In genomic region chr10:110093722-110094121, GRCh38 we compare ENCODE assay signal across 24 cellular contexts.
DNase-seq lines count a peak whose midpoint lies in the region; ATAC-seq and TF ChIP-seq lines count a peak whose summit lies in the region.
"Had no signal": no experiment of that assay in that cellular context is flagged by ENCODE, and none has a peak within 500 bp of the region (broad histone marks: within the 10 kb centered on the region; RNA-seq: fewer than 3 reads in every experiment).

No MANE protein-coding gene starts in this region.

- H4K20me1 ChIP-seq in Loucy (ENCODE audit: insufficient read depth, low read length, poor library complexity, severe bottlenecking): no peaks in the 10 kb centered on the region

- TF ChIP-seq CTCF in Loucy (conservative IDR thresholded peaks at IDR 0.05; ENCODE audit: low read length): no peak
- TF ChIP-seq CTCF in stomach (IDR thresholded peaks at IDR 0.05): no peak

- H3K27ac Mint-ChIP-seq in activated naive CD4-positive, alpha-beta T cell treated with anti-CD3 and anti-CD28 coated beads, Interleukin-2, amount 50 U/mL, for 24 hours: peak overlapping the region; percentile 43
- no peak overlapping the region for H3K27ac Mint-ChIP-seq in activated naive CD4-positive, alpha-beta T cell treated with anti-CD3 and anti-CD28 coated beads, Interleukin-2, amount 50 U/mL, for 72 hours
- H3K27ac Mint-ChIP-seq: HFFc6 had no signal

- H3K79me2 ChIP-seq in Loucy (ENCODE audit: insufficient read depth, low read length): peaks cover 70% of the 10 kb centered on the region

- H3K27me3 ChIP-seq in Loucy (ENCODE audit: insufficient read depth, low read length, poor library complexity, severe bottlenecking) (no peaks in the 10 kb centered on the region), stomach (no peaks in the 10 kb centered on the region)
- H3K27me3 ChIP-seq: BLaER1 treated with 17β-estradiol and CSF1 and Interleukin-3, amounts not matched to agents 10 nM and 100 nM; Peyer's patch had no signal

- H3K4me2 ChIP-seq in Loucy (ENCODE audit: low read depth, low read length, poor library complexity, severe bottlenecking): peak overlapping the region; percentile 40
- H3K4me2 ChIP-seq: BLaER1 treated with 17β-estradiol and CSF1 and Interleukin-3, amounts not matched to agents 10 nM and 100 nM had no signal

- no peaks in the 10 kb centered on the region for H3K9me3 Mint-ChIP-seq in activated naive CD4-positive, alpha-beta T cell treated with anti-CD3 and anti-CD28 coated beads, Interleukin-2, amount 50 U/mL, for 24 hours
- H3K9me3 Mint-ChIP-seq in activated naive CD4-positive, alpha-beta T cell treated with anti-CD3 and anti-CD28 coated beads, Interleukin-2, amount 50 U/mL, for 72 hours: no peaks in the 10 kb centered on the region
- H3K9me3 Mint-ChIP-seq: HFFc6, T-cell had no signal

- H3K9me2 ChIP-seq in Loucy (replicated peaks; ENCODE audit: low read depth, low read length): no peaks in the 10 kb centered on the region

- TF ChIP-seq POLR2A in stomach (IDR thresholded peaks at IDR 0.05): no peak

- ATAC-seq in activated naive CD4-positive, alpha-beta T cell treated with anti-CD3 and anti-CD28 coated beads, Interleukin-2, amount 50 U/mL, for 72 hours: no peak
- ATAC-seq in GM18867 (IDR thresholded peaks at IDR 0.05; ENCODE audit: unreplicated experiment) (peak; percentile 45), HG03175 (IDR thresholded peaks at IDR 0.05; ENCODE audit: unreplicated experiment) (no peak), HG03439 (IDR thresholded peaks at IDR 0.05; ENCODE audit: unreplicated experiment) (no peak)
- ATAC-seq: SK-N-SH treated with all-trans-retinoic acid at 6 μM for 48 hours, T-cell had no signal

- 84 to 91% (median 89%) methylated on average over 2 of the region's 2 CpGs for WGBS in stomach, 5 donors

- H3K27ac ChIP-seq in stomach: no peak overlapping the region
- H3K27ac ChIP-seq: 22Rv1; BLaER1 treated with 17β-estradiol and CSF1 and Interleukin-3, amounts not matched to agents 10 nM and 100 nM; Peyer's patch had no signal

- no peak overlapping the region for H3K4me3 ChIP-seq in Loucy (ENCODE audit: low read length, poor library complexity, severe bottlenecking)
- no peak overlapping the region for H3K4me3 ChIP-seq in stomach
- H3K4me3 ChIP-seq: BLaER1 treated with 17β-estradiol and CSF1 and Interleukin-3, amounts not matched to agents 10 nM and 100 nM; Peyer's patch had no signal

- no peak for TF ChIP-seq EP300 in stomach (IDR thresholded peaks at IDR 0.05)

- H3K9me3 ChIP-seq in Loucy (ENCODE audit: insufficient read depth, low read depth, low read length) (no peaks in the 10 kb centered on the region), stomach (no peaks in the 10 kb centered on the region)
- H3K9me3 ChIP-seq: Peyer's patch had no signal

- H3K27me3 Mint-ChIP-seq in activated naive CD4-positive, alpha-beta T cell treated with anti-CD3 and anti-CD28 coated beads, Interleukin-2, amount 50 U/mL, for 24 hours: no peaks in the 10 kb centered on the region
- H3K27me3 Mint-ChIP-seq: T-cell had no signal

- intact Hi-C loops in stomach (cut with DNase I; ENCODE audit: low total_unique reads): no loop called here

- no peak overlapping the region for H2AFZ ChIP-seq in Loucy (ENCODE audit: low read length)

- H3K36me3 ChIP-seq in Loucy (ENCODE audit: insufficient read depth, low read length) (no peaks in the 10 kb centered on the region), stomach (no peaks in the 10 kb centered on the region)
- H3K36me3 ChIP-seq: Peyer's patch had no signal

- no peak for DNase-seq in activated naive CD4-positive, alpha-beta T cell treated with anti-CD3 and anti-CD28 coated beads, Interleukin-2, amount 50 U/mL, for 72 hours (ENCODE audit: low spot score in 2 of 2)
- DNase-seq in stomach: no peak
- DNase-seq in AG20443 (ENCODE audit: low spot score): no peak
- DNase-seq: ACHN, H7, HFFc6, KG1, MV-4-11, NCI-H1105 treated with DMSO at 0.1 percent for 48 hours, NCI-H2029 treated with DMSO at 0.1 percent for 48 hours, NCI-H2171, NCI-H345, NCI-H524 treated with DMSO at 0.1 percent for 48 hours, NCI-H82, Peyer's patch, T-cell had no signal

- H3F3A ChIP-seq in Loucy (ENCODE audit: low read depth): no peaks in the 10 kb centered on the region

- H3K36me3 Mint-ChIP-seq in activated naive CD4-positive, alpha-beta T cell treated with anti-CD3 and anti-CD28 coated beads, Interleukin-2, amount 50 U/mL, for 24 hours: peaks cover 16% of the 10 kb centered on the region
- peaks cover 0 to 11% of the 10 kb centered on the region in 2 donors for H3K36me3 Mint-ChIP-seq in activated naive CD4-positive, alpha-beta T cell treated with anti-CD3 and anti-CD28 coated beads, Interleukin-2, amount 50 U/mL, for 72 hours

- no peak overlapping the region for H3K9ac ChIP-seq in Loucy (ENCODE audit: low read depth, low read length, poor library complexity, severe bottlenecking)
- H3K9ac ChIP-seq: BLaER1 treated with 17β-estradiol and CSF1 and Interleukin-3, amounts not matched to agents 10 nM and 100 nM had no signal

- H3K4me1 Mint-ChIP-seq in activated naive CD4-positive, alpha-beta T cell treated with anti-CD3 and anti-CD28 coated beads, Interleukin-2, amount 50 U/mL, for 24 hours: peaks cover 83% of the 10 kb centered on the region

- H3K4me1 ChIP-seq in Loucy (ENCODE audit: insufficient read depth, low read length, poor library complexity, severe bottlenecking): peaks cover 15% of the 10 kb centered on the region
- peaks cover 0 to 12% (median 6%) of the 10 kb centered on the region in 4 donors for H3K4me1 ChIP-seq in stomach
- H3K4me1 ChIP-seq: Peyer's patch had no signal

- H3K4me3 Mint-ChIP-seq in activated naive CD4-positive, alpha-beta T cell treated with anti-CD3 and anti-CD28 coated beads, Interleukin-2, amount 50 U/mL, for 24 hours: no peak overlapping the region
- H3K4me3 Mint-ChIP-seq: HFFc6, T-cell had no signal
